Comparison of ENCODE assay signal across 10 cellular contexts in genomic region chr10:100654835-100655759, GRCh38.
A peak's percentile ranks its signal among the peaks of the same experiment; 100 is the strongest.
DNase-seq lines count a peak whose midpoint lies in the region; ATAC-seq, FAIRE-seq and TF ChIP-seq lines count a peak whose summit lies in the region.
"Had no signal": no experiment of that assay in that cellular context is flagged by ENCODE, and none has a peak within 500 bp of the region (broad histone marks: within the 10 kb centered on the region; RNA-seq: fewer than 3 reads in every experiment).

No MANE protein-coding gene starts in this region.

- no peak overlapping the region for H3K4me2 ChIP-seq in K562 (ENCODE audit: insufficient read depth, low read length)

- ATAC-seq in K562, result peak; percentile 30; the same call in 2 of the 3 replicates
- ATAC-seq in GM21576 (IDR thresholded peaks at IDR 0.05; ENCODE audit: unreplicated experiment), result no peak
- no peak for ATAC-seq in GM18519 (IDR thresholded peaks at IDR 0.05; ENCODE audit: low FRiP score, unreplicated experiment)

- POLR2A ChIA-PET in K562 (lab: Yijun Ruan, JAX), result no interaction called here

- no peak overlapping the region for H3K27ac ChIP-seq in K562 (ENCODE audit: extremely low read depth, low read depth, low read length)
- H3K27ac ChIP-seq: ascending aorta, RWPE1 had no signal

- TF ChIP-seq POLR2A in K562 (conservative IDR thresholded peaks at IDR 0.05) (no peak), erythroblast (IDR thresholded peaks at IDR 0.05; ENCODE audit: low read length) (no peak)

- H3K4me3 ChIP-seq in K562, result no peak overlapping the region

- peak; percentile 41 for DNase-seq in D341Med (ENCODE audit: low spot score)
- DNase-seq in NCI-H69 (lab: John Stamatoyannopoulos, UW), result peak; percentile 11
- DNase-seq in K562 (ENCODE audit: extremely low read depth in 1 of 4, low spot score in 3 of 4), result no peak
- DNase-seq in erythroblast (lab: John Stamatoyannopoulos, UW), result no peak
- no peak for DNase-seq in NCI-H526 treated with DMSO at 0.1 percent for 48 hours (lab: John Stamatoyannopoulos, UW)

- H3K36me3 ChIP-seq in K562 (ENCODE audit: control insufficient read depth, insufficient read depth, low read length), result no peaks in the 10 kb centered on the region
- H3K36me3 ChIP-seq: ascending aorta had no signal

- no peak overlapping the region for H3K9ac ChIP-seq in K562 (ENCODE audit: insufficient read depth in 1 of 2, low read depth in 2 of 2, low read length in 2 of 2)

- H4K20me1 ChIP-seq in K562 (replicated peaks; ENCODE audit: control insufficient read depth, insufficient read depth, low read length), result no peaks in the 10 kb centered on the region

- peaks cover 0 to 24% of the 10 kb centered on the region in 2 experiments; a peak in 2 of 5 replicates for H3K4me1 ChIP-seq in K562 (replicated peaks in 1 of 2; ENCODE audit: control insufficient read depth in 2 of 2, insufficient read depth in 2 of 2, low read length in 2 of 2)

- BruUV-seq in K562 (replicated peaks; lab: Mats Ljungman, UMichigan), result no TSS peak

- H3K9me1 ChIP-seq in K562 (ENCODE audit: control insufficient read depth, insufficient read depth, low read length), result no peaks in the 10 kb centered on the region

- no peak overlapping the region for H2AFZ ChIP-seq in K562 (ENCODE audit: low read depth, low read length)

- TF ChIP-seq CTCF in K562 (IDR thresholded peaks at IDR 0.05 in 2 of 3, conservative IDR thresholded peaks at IDR 0.05 in 1 of 3; ENCODE audit: insufficient read depth in 2 of 3, low read depth in 1 of 3, low read length in 3 of 3) (no peak), nephron (IDR thresholded peaks at IDR 0.05; ENCODE audit: unreplicated experiment in 3 of 3) (no peak)

- no peaks in the 10 kb centered on the region for H3K9me3 ChIP-seq in K562 (replicated peaks; ENCODE audit: control insufficient read depth, insufficient read depth, low read depth, low read length)
- H3K9me3 ChIP-seq: ascending aorta had no signal

- no peak for TF ChIP-seq EP300 in K562 (IDR thresholded peaks at IDR 0.05; ENCODE audit: low read length)

- H3K4me3 Mint-ChIP-seq in nephron, result peak overlapping the region; percentile 66 to 70 (median 68)

- 18% methylated on average over 17 of the region's 61 CpGs for WGBS in K562 (ENCODE audit: insufficient coverage, low coverage, missing lambda C conversion rate)

- peaks cover 22% of the 10 kb centered on the region for H3K4me1 Mint-ChIP-seq in nephron

- H3K27ac Mint-ChIP-seq in nephron, result peak overlapping the region; percentile 46 to 94 (median 51)

- CTCF ChIA-PET in K562 (lab: Yijun Ruan, JAX; ENCODE audit: low intra/inter-chr PET ratio), result no interaction called here

- peaks cover 15 to 40% of the 10 kb centered on the region in 2 experiments for H3K27me3 ChIP-seq in K562 (ENCODE audit: control insufficient read depth in 2 of 2, insufficient read depth in 2 of 2, low read length in 2 of 2)

- peaks cover 7% of the 10 kb centered on the region for H3K9me3 Mint-ChIP-seq in nephron

- TF ChIP-seq RAD21 in K562 (CRISPR knock-in tag; conservative IDR thresholded peaks at IDR 0.05 in 1 of 2, IDR thresholded peaks at IDR 0.05 in 1 of 2), result no peak

- no peaks in the 10 kb centered on the region for H3K79me2 ChIP-seq in K562 (ENCODE audit: control insufficient read depth, insufficient read depth, low read length)

- in situ Hi-C loops in K562 (cut with MboI), result no loop called here

- no peaks in the 10 kb centered on the region for H3K36me3 Mint-ChIP-seq in nephron (ENCODE audit: low read depth)

- peaks cover 81% of the 10 kb centered on the region for H3K27me3 Mint-ChIP-seq in nephron (ENCODE audit: low read depth)

- intact Hi-C loops in K562 (cut with micrococcal nuclease), result no loop called here

- FAIRE-seq in K562 (lab: Jason Lieb, UNC), result no peak

TF ChIP-seq in K562, 482 proteins besides CTCF, POLR2A, EP300 and RAD21 (continues in another document):
- TF ChIP-seq, protein P1, sequence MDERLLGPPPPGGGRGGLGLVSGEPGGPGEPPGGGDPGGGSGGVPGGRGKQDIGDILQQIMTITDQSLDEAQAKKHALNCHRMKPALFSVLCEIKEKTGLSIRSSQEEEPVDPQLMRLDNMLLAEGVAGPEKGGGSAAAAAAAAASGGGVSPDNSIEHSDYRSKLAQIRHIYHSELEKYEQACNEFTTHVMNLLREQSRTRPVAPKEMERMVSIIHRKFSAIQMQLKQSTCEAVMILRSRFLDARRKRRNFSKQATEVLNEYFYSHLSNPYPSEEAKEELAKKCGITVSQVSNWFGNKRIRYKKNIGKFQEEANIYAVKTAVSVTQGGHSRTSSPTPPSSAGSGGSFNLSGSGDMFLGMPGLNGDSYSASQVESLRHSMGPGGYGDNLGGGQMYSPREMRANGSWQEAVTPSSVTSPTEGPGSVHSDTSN (CRISPR knock-in tag; IDR thresholded peaks at IDR 0.05; ENCODE audit: low read depth), result no peak
- TF ChIP-seq, protein P1 (tag; conservative IDR thresholded peaks at IDR 0.05; ENCODE audit: low read depth), result 0 out of 2 replicates have a peak, but pooled peaks have one; percentile 43
- TF ChIP-seq DEAF1 (CRISPR knock-in tag; IDR thresholded peaks at IDR 0.05), result no peak
- peak; percentile 46 for TF ChIP-seq USF2 (CRISPR knock-in tag; IDR thresholded peaks at IDR 0.05)
- no peak for TF ChIP-seq HMG20B (CRISPR knock-in tag; IDR thresholded peaks at IDR 0.05)
- no peak for TF ChIP-seq ZNF354B (CRISPR knock-in tag; IDR thresholded peaks at IDR 0.05)
- no peak for TF ChIP-seq KDM4B (IDR thresholded peaks at IDR 0.05; ENCODE audit: borderline replicate concordance in 2 of 2, low read depth in 1 of 2)
- no peak for TF ChIP-seq MYBL2 (IDR thresholded peaks at IDR 0.05; ENCODE audit: low read depth)
- TF ChIP-seq MYBL2 (CRISPR knock-in tag; IDR thresholded peaks at IDR 0.05; ENCODE audit: borderline replicate concordance), result no peak
- no peak for TF ChIP-seq NCOA6 (IDR thresholded peaks at IDR 0.05)
- no peak for TF ChIP-seq RBM15 (IDR thresholded peaks at IDR 0.05; ENCODE audit: insufficient read depth, low read length)
- TF ChIP-seq, protein P2, sequence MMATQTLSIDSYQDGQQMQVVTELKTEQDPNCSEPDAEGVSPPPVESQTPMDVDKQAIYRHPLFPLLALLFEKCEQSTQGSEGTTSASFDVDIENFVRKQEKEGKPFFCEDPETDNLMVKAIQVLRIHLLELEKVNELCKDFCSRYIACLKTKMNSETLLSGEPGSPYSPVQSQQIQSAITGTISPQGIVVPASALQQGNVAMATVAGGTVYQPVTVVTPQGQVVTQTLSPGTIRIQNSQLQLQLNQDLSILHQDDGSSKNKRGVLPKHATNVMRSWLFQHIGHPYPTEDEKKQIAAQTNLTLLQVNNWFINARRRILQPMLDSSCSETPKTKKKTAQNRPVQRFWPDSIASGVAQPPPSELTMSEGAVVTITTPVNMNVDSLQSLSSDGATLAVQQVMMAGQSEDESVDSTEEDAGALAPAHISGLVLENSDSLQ (IDR thresholded peaks at IDR 0.05), result 0 out of 2 replicates have a peak, but pooled peaks have one; percentile 5
- no peak for TF ChIP-seq HDAC8 (tag; IDR thresholded peaks at IDR 0.05)
- TF ChIP-seq LEF1 (IDR thresholded peaks at IDR 0.05), result no peak
- no peak for TF ChIP-seq ZNF717 (CRISPR knock-in tag; IDR thresholded peaks at IDR 0.05)
- TF ChIP-seq CCAR2 (IDR thresholded peaks at IDR 0.05; ENCODE audit: low read depth, low read length), result no peak
- TF ChIP-seq NFE2L1 (tag; IDR thresholded peaks at IDR 0.05; ENCODE audit: borderline replicate concordance, low read depth), result no peak
- TF ChIP-seq E2F6 (IDR thresholded peaks at IDR 0.05; ENCODE audit: borderline replicate concordance in 1 of 2, extremely low read depth in 1 of 2, insufficient read depth in 1 of 2, insufficient read length in 1 of 2, low read depth in 1 of 2, low read length in 1 of 2, poor library complexity in 1 of 2, severe bottlenecking in 1 of 2), result no peak
- no peak for TF ChIP-seq CEBPG (CRISPR knock-in tag; IDR thresholded peaks at IDR 0.05)
- no peak for TF ChIP-seq CEBPG (tag; conservative IDR thresholded peaks at IDR 0.05 in 1 of 2, IDR thresholded peaks at IDR 0.05 in 1 of 2)
- no peak for TF ChIP-seq ZNF436 (CRISPR knock-in tag; IDR thresholded peaks at IDR 0.05)
- TF ChIP-seq KDM1A (IDR thresholded peaks at IDR 0.05), result peak; percentile 20 to 61; a peak in 3 of 4 replicates

Comparison
In these comparisons a context has a peak if more than half of its experiments do, and no peak if none do; other contexts are left out.
1. DNase-seq: peak in D341Med (single experiment) and NCI-H69 (single experiment); none in K562 (0 of 4), erythroblast (0 of 2) and NCI-H526 treated with DMSO at 0.1 percent for 48 hours (single experiment).